ENCODE assay signal across 1 cellular context in genomic region chr11:65899356-65900124, GRCh38.
TF ChIP-seq lines count a peak whose summit lies in the region.

No MANE protein-coding gene starts in this region.

TF ChIP-seq in K562, 482 proteins besides CTCF, POLR2A, EP300 and RAD21 (continued from another document and continues in another):
- TF ChIP-seq ZBTB9 (CRISPR knock-in tag; IDR thresholded peaks at IDR 0.05) (peak; percentile 76; the same call in 1 of the 2 replicates), CC2D1A (IDR thresholded peaks at IDR 0.05) (0 out of 2 replicates have a peak, but pooled peaks have one; percentile 29), NFXL1 (CRISPR knock-in tag; IDR thresholded peaks at IDR 0.05) (no peak), PPARD (CRISPR knock-in tag; IDR thresholded peaks at IDR 0.05) (no peak), VEZF1 (CRISPR knock-in tag; IDR thresholded peaks at IDR 0.05) (peak; percentile 74), BCL6 (CRISPR knock-in tag; IDR thresholded peaks at IDR 0.05) (no peak), IRF2 (CRISPR knock-in tag; IDR thresholded peaks at IDR 0.05) (0 out of 2 replicates have a peak, but pooled peaks have one; percentile 59), ZFX (CRISPR knock-in tag; IDR thresholded peaks at IDR 0.05) (peak; percentile 53), ZNF263 (CRISPR knock-in tag; IDR thresholded peaks at IDR 0.05; ENCODE audit: borderline replicate concordance) (peak; percentile 66; the same call in 1 of the 2 replicates), BHLHE40 (IDR thresholded peaks at IDR 0.05; ENCODE audit: low read length) (peak; percentile 95), SMAD4 (CRISPR knock-in tag; conservative IDR thresholded peaks at IDR 0.05) (peak; percentile 69; the same call in 1 of the 2 replicates), THRAP3 (IDR thresholded peaks at IDR 0.05; ENCODE audit: borderline replicate concordance) (no peak), CBFA2T3 (IDR thresholded peaks at IDR 0.05) (no peak), ZNF324 (CRISPR knock-in tag; IDR thresholded peaks at IDR 0.05) (no peak), ETV5 (CRISPR knock-in tag; IDR thresholded peaks at IDR 0.05; ENCODE audit: low read depth) (peak; percentile 70), ETV1 (tag; conservative IDR thresholded peaks at IDR 0.05; ENCODE audit: low read depth) (peak; percentile 71; the same call in 1 of the 2 replicates), HNRNPLL (IDR thresholded peaks at IDR 0.05; ENCODE audit: low read depth, low read length, poor library complexity, severe bottlenecking) (peak; percentile 51), TOE1 (IDR thresholded peaks at IDR 0.05; ENCODE audit: borderline replicate concordance) (peak; percentile 69; the same call in 1 of the 2 replicates), TOE1 (CRISPR knock-in tag; IDR thresholded peaks at IDR 0.05; ENCODE audit: borderline replicate concordance, low read depth) (peak; percentile 25; the same call in 1 of the 2 replicates), NR1H2 (CRISPR knock-in tag; IDR thresholded peaks at IDR 0.05) (0 out of 2 replicates have a peak, but pooled peaks have one; percentile 72), ZBTB33 (CRISPR knock-in tag; IDR thresholded peaks at IDR 0.05) (peak; percentile 39; the same call in 1 of the 2 replicates), E2F3 (CRISPR knock-in tag; IDR thresholded peaks at IDR 0.05) (peak; percentile 42; the same call in 1 of the 2 replicates), ARID1B (IDR thresholded peaks at IDR 0.05) (peak; percentile 76), ETS1 (conservative IDR thresholded peaks at IDR 0.05; ENCODE audit: control insufficient read depth, low read depth, low read length) (peak; percentile 79), NR3C1 (CRISPR knock-in tag; IDR thresholded peaks at IDR 0.05) (peak; percentile 16; the same call in 1 of the 2 replicates), DIDO1 (tag; IDR thresholded peaks at IDR 0.05; ENCODE audit: low read depth) (no peak), TCF3 (CRISPR knock-in tag; IDR thresholded peaks at IDR 0.05) (no peak), ZNF696 (CRISPR knock-in tag; conservative IDR thresholded peaks at IDR 0.05) (no peak), CLOCK (CRISPR knock-in tag; IDR thresholded peaks at IDR 0.05; ENCODE audit: borderline replicate concordance) (peak; percentile 36; the same call in 1 of the 2 replicates), STAG1 (CRISPR knock-in tag; IDR thresholded peaks at IDR 0.05; ENCODE audit: borderline replicate concordance) (no peak), ZBTB2 (IDR thresholded peaks at IDR 0.05) (peak; percentile 38; the same call in 1 of the 2 replicates), MAX (CRISPR knock-in tag; IDR thresholded peaks at IDR 0.05) (peak; percentile 97), RBM34 (IDR thresholded peaks at IDR 0.05; ENCODE audit: borderline replicate concordance, insufficient read depth, low read length) (no peak), THRA (IDR thresholded peaks at IDR 0.05) (no peak), NR2C2 (CRISPR knock-in tag; IDR thresholded peaks at IDR 0.05) (no peak), NR2C2 (tag; IDR thresholded peaks at IDR 0.05) (peak; percentile 68; the same call in 1 of the 2 replicates), THRB (CRISPR knock-in tag; conservative IDR thresholded peaks at IDR 0.05) (no peak), ZNF165 (CRISPR knock-in tag; IDR thresholded peaks at IDR 0.05; ENCODE audit: borderline replicate concordance) (no peak), RBBP5 (IDR thresholded peaks at IDR 0.05; ENCODE audit: borderline replicate concordance, insufficient read depth, low read length, poor library complexity, severe bottlenecking) (peak; percentile 72), MTA2 (IDR thresholded peaks at IDR 0.05; ENCODE audit: low read depth) (no peak), ZHX1 (conservative IDR thresholded peaks at IDR 0.05; ENCODE audit: low read length) (no peak), U2AF1 (optimal IDR thresholded peaks at IDR 0.05; ENCODE audit: low read depth, low read length) (peak; percentile 99), MTA3 (IDR thresholded peaks at IDR 0.05; ENCODE audit: borderline replicate concordance) (peak; percentile 87; the same call in 1 of the 2 replicates), ADNP (tag; IDR thresholded peaks at IDR 0.05) (no peak), TAF9B (IDR thresholded peaks at IDR 0.05; ENCODE audit: partially characterized antibody) (peak; percentile 86), FOXK2 (conservative IDR thresholded peaks at IDR 0.05 in 1 of 2, IDR thresholded peaks at IDR 0.05 in 1 of 2; ENCODE audit: low read depth in 2 of 2) (no peak; a peak in 1 of 4 replicates), TEAD1 (CRISPR knock-in tag; IDR thresholded peaks at IDR 0.05) (peak; percentile 37 to 64; a peak in 1 of 4 replicates), ARHGAP35 (IDR thresholded peaks at IDR 0.05; ENCODE audit: partially characterized antibody) (peak; percentile 51), RNF2 (IDR thresholded peaks at IDR 0.05) (peak; percentile 91), PREB (CRISPR knock-in tag; IDR thresholded peaks at IDR 0.05) (peak; percentile 84; the same call in 1 of the 2 replicates), RFX1 (IDR thresholded peaks at IDR 0.05) (no peak)
